In genomic region chr7:128240696-128241386, GRCh38 we compare ENCODE assay signal across 17 cellular contexts. TPM values are rescaled to one million over a fixed set of nuclear protein-coding genes. Genes with fewer than 3 reads are reported as not detected.
A peak's percentile ranks its signal among the peaks of the same experiment; 100 is the strongest.
DNase-seq lines count a peak whose midpoint lies in the region; ATAC-seq and TF ChIP-seq lines count a peak whose summit lies in the region.
"Had no signal": no experiment of that assay in that cellular context is flagged by ENCODE, and none has a peak within 500 bp of the region (broad histone marks: within the 10 kb centered on the region; RNA-seq: fewer than 3 reads in every experiment).

Gene LEP (plus strand): TSS chr7:128241278. CDS start chr7:128252019, 10,741 bp downstream.

- no peak within 1 kb of the TSS for H2BK15ac ChIP-seq in IMR-90 (ENCODE audit: low read depth, low read length)

- ATAC-seq in IMR-90 (ENCODE audit: low read depth) (no peak), GM19324 (IDR thresholded peaks at IDR 0.05; ENCODE audit: low FRiP score, unreplicated experiment) (no peak)
- ATAC-seq: CD8-positive, alpha-beta T cell had no signal

- H3K79me1 ChIP-seq in IMR-90 (ENCODE audit: low read depth in 1 of 2, low read length in 2 of 2): no peaks in the 10 kb centered on the region

- POLR2A ChIA-PET in IMR-90 (lab: Charles Lee; ENCODE audit: unreplicated experiment) (no interaction called here), A673 (lab: Charles Lee; ENCODE audit: low non-redundant PET) (no interaction called here)

- H3K36me3 ChIP-seq in IMR-90 (ENCODE audit: control insufficient read depth, insufficient read depth, low read length) (no peaks in the 10 kb centered on the region), neutrophil (no peaks in the 10 kb centered on the region), A673 (ENCODE audit: insufficient read depth, low read length, poor library complexity, severe bottlenecking) (no peaks in the 10 kb centered on the region)
- H3K36me3 ChIP-seq: BE2C, SJSA1 had no signal

- dilution Hi-C loops in IMR-90 (cut with HindIII; ENCODE audit: low sequenced_read_pairs, unreplicated experiment): no loop called here

- no peak within 1 kb of the TSS for H4K8ac ChIP-seq in IMR-90 (ENCODE audit: low read depth in 2 of 2, low read length in 2 of 2)

- H3K9me3 ChIP-seq in IMR-90 (ENCODE audit: control insufficient read depth, insufficient read depth, low read length): peaks cover 17% of the 10 kb centered on the region
- no peaks in the 10 kb centered on the region for H3K9me3 ChIP-seq in neutrophil
- H3K9me3 ChIP-seq in A673 (ENCODE audit: low read depth, low read length, poor library complexity, severe bottlenecking): peaks cover 6% of the 10 kb centered on the region
- H3K9me3 ChIP-seq: BE2C had no signal

- DNase-seq in IMR-90: no peak
- peak; percentile 81 for DNase-seq in chondrocyte (ENCODE audit: low spot score)
- no peak for DNase-seq in NCI-H69 (lab: John Stamatoyannopoulos, UW)
- DNase-seq in A673 (ENCODE audit: low spot score): no peak
- no peak for DNase-seq in NCI-H1436 (lab: John Stamatoyannopoulos, UW)
- DNase-seq: BE2C; CD8-positive, alpha-beta T cell; KBM-7; NCI-H1417 treated with DMSO at 0.1 percent for 48 hours; NCI-H2081 treated with DMSO at 0.1 percent for 48 hours; NCI-H510A treated with DMSO at 0.1 percent for 48 hours; PC-9 had no signal

- H2BK5ac ChIP-seq in IMR-90 (ENCODE audit: low read depth, low read length, poor library complexity, severe bottlenecking): no peak within 1 kb of the TSS

- no peak within 1 kb of the TSS for H4K5ac ChIP-seq in IMR-90 (ENCODE audit: low read depth, low read length)

- H3K4ac ChIP-seq in IMR-90 (ENCODE audit: low read depth, low read length): no peak within 1 kb of the TSS

- no peak within 1 kb of the TSS for H3K27ac Mint-ChIP-seq in chondrocyte (ENCODE audit: unreplicated experiment)
- H3K27ac Mint-ChIP-seq: CD8-positive, alpha-beta T cell had no signal

- no peak within 1 kb of the TSS for H3K4me3 ChIP-seq in IMR-90 (ENCODE audit: insufficient read depth, low read depth, low read length)
- peak within 1 kb of the TSS; percentile 45 to 54 for H3K4me3 ChIP-seq in neutrophil (ENCODE audit: low read depth in 1 of 2, low read length in 1 of 2)
- no peak within 1 kb of the TSS for H3K4me3 ChIP-seq in A673 (ENCODE audit: low read depth, low read length, poor library complexity, severe bottlenecking)
- H3K4me3 ChIP-seq: PC-9, SJSA1 had no signal

- H3K14ac ChIP-seq in IMR-90 (replicated peaks; ENCODE audit: low read depth, low read length): no peak within 1 kb of the TSS

- H3K36me3 Mint-ChIP-seq in chondrocyte (ENCODE audit: low read depth): peaks cover 4% of the 10 kb centered on the region
- H3K36me3 Mint-ChIP-seq: CD8-positive, alpha-beta T cell had no signal

- no peak within 1 kb of the TSS for H2BK20ac ChIP-seq in IMR-90 (ENCODE audit: low read depth, low read length)

- no peak within 1 kb of the TSS for H3K27ac ChIP-seq in IMR-90 (ENCODE audit: insufficient read depth, low read length)
- peak within 1 kb of the TSS; percentile 46 for H3K27ac ChIP-seq in neutrophil
- H3K27ac ChIP-seq in A673 (ENCODE audit: low read depth, low read length, poor library complexity, severe bottlenecking): no peak within 1 kb of the TSS
- H3K27ac ChIP-seq: PC-9, SJSA1 had no signal

- no peaks in the 10 kb centered on the region for H4K20me1 ChIP-seq in IMR-90 (ENCODE audit: insufficient read depth, low read length)

- no peak within 1 kb of the TSS for H3K18ac ChIP-seq in IMR-90 (ENCODE audit: low read depth, low read length)

- TF ChIP-seq CTCF in IMR-90 (conservative IDR thresholded peaks at IDR 0.05; ENCODE audit: low read depth, low read length) (no peak), chondrocyte (IDR thresholded peaks at IDR 0.05) (no peak), neutrophil (IDR thresholded peaks at IDR 0.05) (no peak), subcutaneous adipose tissue (IDR thresholded peaks at IDR 0.05; ENCODE audit: low read depth) (no peak), A673 (conservative IDR thresholded peaks at IDR 0.05; ENCODE audit: low read depth, low read length) (no peak)

- H2AFZ ChIP-seq in IMR-90 (replicated peaks; ENCODE audit: low read length, poor library complexity): no peak within 1 kb of the TSS
- H2AFZ ChIP-seq: PC-9 had no signal

- H2AK5ac ChIP-seq in IMR-90 (ENCODE audit: low read depth, low read length): no peak within 1 kb of the TSS

- CTCF ChIA-PET in IMR-90 (lab: Yijun Ruan, JAX) (no interaction called here), A673 (lab: Charles Lee) (no interaction called here)

- no peak for TF ChIP-seq RAD21 in IMR-90 (IDR thresholded peaks at IDR 0.05; ENCODE audit: low read length)

- H3K4me1 ChIP-seq in IMR-90 (ENCODE audit: control insufficient read depth, insufficient read depth, low read length) (no peaks in the 10 kb centered on the region), neutrophil (ENCODE audit: control insufficient read depth in 1 of 2, insufficient read depth in 1 of 2, low read depth in 1 of 2, low read length in 1 of 2) (peaks cover 30 to 38% of the 10 kb centered on the region in 2 experiments), A673 (ENCODE audit: insufficient read depth, low read length, poor library complexity, severe bottlenecking) (no peaks in the 10 kb centered on the region)
- H3K4me1 ChIP-seq: BE2C, SJSA1 had no signal

- no peak within 1 kb of the TSS for H2BK120ac ChIP-seq in IMR-90 (ENCODE audit: low read depth, low read length)

- H2AK9ac ChIP-seq in IMR-90 (replicated peaks; ENCODE audit: low read depth, low read length, poor library complexity): no peak within 1 kb of the TSS

- intact Hi-C loops in IMR-90 (cut with micrococcal nuclease): no loop called here
- intact Hi-C loops in A673 (cut with micrococcal nuclease; ENCODE audit: unreplicated experiment): no loop called here

- in situ Hi-C loops in IMR-90 (cut with MboI; ENCODE audit: low sequenced_read_pairs): no loop called here

- no TSS peak for BruUV-seq in IMR-90 (replicated peaks; lab: Mats Ljungman, UMichigan)
- no TSS peak for BruUV-seq in A673 (replicated peaks; lab: Mats Ljungman, UMichigan)

- H3K4me1 Mint-ChIP-seq in chondrocyte (ENCODE audit: low read depth): peaks cover 10% of the 10 kb centered on the region

- H3K27me3 ChIP-seq in IMR-90 (ENCODE audit: control insufficient read depth, insufficient read depth, low read length) (peaks cover 48% of the 10 kb centered on the region), neutrophil (peaks cover 9% of the 10 kb centered on the region), A673 (replicated peaks; ENCODE audit: insufficient read depth, low read depth, low read length, poor library complexity) (no peaks in the 10 kb centered on the region)
- H3K27me3 ChIP-seq: BE2C, SJSA1 had no signal

- no peak within 1 kb of the TSS for H3K56ac ChIP-seq in IMR-90 (ENCODE audit: extremely low read depth, insufficient read depth, low read length)

- WGBS in IMR-90 (ENCODE audit: extremely low coverage in 2 of 2, insufficient read length in 1 of 2), 2 experiments: 16% methylated on average over 30 of the region's 67 CpGs; no CpG with 5 or more reads in 1 of the 2 experiments

- peaks cover 15% of the 10 kb centered on the region for H3K9me3 Mint-ChIP-seq in chondrocyte (ENCODE audit: low read depth)

- H3K4me3 Mint-ChIP-seq in chondrocyte (ENCODE audit: unreplicated experiment): no peak within 1 kb of the TSS
- H3K4me3 Mint-ChIP-seq: CD8-positive, alpha-beta T cell had no signal

- no peak within 1 kb of the TSS for H4K91ac ChIP-seq in IMR-90 (ENCODE audit: insufficient read depth, low read depth, low read length)

- no peak within 1 kb of the TSS for H3K23ac ChIP-seq in IMR-90 (ENCODE audit: low read depth, low read length)

- no peak within 1 kb of the TSS for H3K4me2 ChIP-seq in IMR-90 (ENCODE audit: low read depth, low read length)
- H3K4me2 ChIP-seq: PC-9 had no signal

- H3K27me3 Mint-ChIP-seq in chondrocyte (ENCODE audit: low read depth): peaks cover 15% of the 10 kb centered on the region

- H3K9me1 ChIP-seq in IMR-90 (ENCODE audit: insufficient read depth, low read length): no peaks in the 10 kb centered on the region

- TF ChIP-seq POLR2A in IMR-90 (IDR thresholded peaks at IDR 0.05; ENCODE audit: low read depth, low read length): no peak

- H3K9ac ChIP-seq in IMR-90 (ENCODE audit: low read depth, low read length): no peak within 1 kb of the TSS

TF ChIP-seq in IMR-90, 13 proteins besides CTCF, POLR2A, EP300 and RAD21:
- TF ChIP-seq RCOR1 (IDR thresholded peaks at IDR 0.05; ENCODE audit: insufficient replicate concordance, low read length) (no peak), USF2 (IDR thresholded peaks at IDR 0.05; ENCODE audit: low read depth, low read length) (no peak), CEBPB (IDR thresholded peaks at IDR 0.05; ENCODE audit: low read depth, low read length) (peak; percentile 28; the same call in 1 of the 2 replicates), RFX5 (IDR thresholded peaks at IDR 0.05; ENCODE audit: low read depth, low read length) (no peak)

RNA-seq across cellular contexts. Expression of gene LEP, which starts in this region (rescaled TPM):
- total RNA-seq in IMR-90 (2012; rRNA removed): not detected in 2 replicates
- polyA plus RNA-seq in IMR-90 (2012; rRNA removed): not detected in 2 replicates
- not detected in 2 replicates for polyA plus RNA-seq in IMR-90 (2012; cell fraction: cytosol; rRNA removed)
- not detected in 2 replicates for polyA plus RNA-seq in IMR-90 (2012; cell fraction: nucleus; rRNA removed; ENCODE audit: low replicate concordance)
- total RNA-seq in chondrocyte: not detected in 3 replicates
- 1,000 to 10,000 TPM in 1 of 4 donors, 100 to 1,000 TPM in 3; 206 to 1,039 (median 584) TPM for total RNA-seq in subcutaneous adipose tissue
- total RNA-seq in A673 (2021): not detected in 2 replicates
- total RNA-seq: CD8-positive, alpha-beta T cell; PC-9; SJSA1 had no signal
- polyA plus RNA-seq: AG04450 had no signal

Comparison
In these comparisons a context has a peak if more than half of its experiments do, and no peak if none do; other contexts are left out.
1. RNA of gene LEP (total RNA-seq): 206 to 1,039 TPM in subcutaneous adipose tissue; not detected in IMR-90, not detected in chondrocyte and not detected in A673; every median in the first group is over 100 times any median in the second.
2. Peak in DNase-seq in chondrocyte; RNA of the gene not detected or under 1 TPM.
3. H3K4me3 ChIP-seq: peak in neutrophil (2 of 2); none in IMR-90 (single experiment) and A673 (single experiment).